ENCODE assay signal across 8 cellular contexts in genomic region chr5:96816430-96816939, GRCh38.
A peak's percentile ranks its signal among the peaks of the same experiment; 100 is the strongest.
DNase-seq lines count a peak whose midpoint lies in the region; ATAC-seq and TF ChIP-seq lines count a peak whose summit lies in the region.

No MANE protein-coding gene starts in this region.

- DNase-seq in HFF-Myc (ENCODE audit: extremely low read depth, low read depth) = peak; percentile 14
- DNase-seq in NB4 (ENCODE audit: low read depth) = peak; percentile 80
- peak; percentile 46 for DNase-seq in activated effector memory CD4-positive, alpha-beta T cell treated with Interleukin-2 at 50 U/mL for 16 hours
- peak; percentile 30 for DNase-seq in stimulated activated CD8-positive, alpha-beta memory T cell treated with anti-CD3 and anti-CD28 coated beads, Interleukin-12 subunit alpha, Interleukin-12 subunit beta, amount 100 ng/mL, for 1 hour (ENCODE audit: low read depth)
- DNase-seq in NCI-H2029 (lab: John Stamatoyannopoulos, UW) = no peak
- no peak for DNase-seq in NCI-H510A treated with DMSO at 0.1 percent for 48 hours (lab: John Stamatoyannopoulos, UW)
- no peak for DNase-seq in nephron progenitor cell

- no peak overlapping the region for H3K27ac Mint-ChIP-seq in nephron progenitor cell

- no peaks in the 10 kb centered on the region for H3K36me3 Mint-ChIP-seq in nephron progenitor cell (ENCODE audit: low read depth)

- peaks cover 6% of the 10 kb centered on the region for H3K27me3 Mint-ChIP-seq in nephron progenitor cell (ENCODE audit: low read depth, poor library complexity)

- H3K4me3 ChIP-seq in HFF-Myc (replicated peaks; ENCODE audit: low read depth, low read length) (no peak overlapping the region), NB4 (ENCODE audit: low read depth, low read length) (peak overlapping the region; percentile 55)

- no peaks in the 10 kb centered on the region for H3K9me3 Mint-ChIP-seq in nephron progenitor cell

- no peaks in the 10 kb centered on the region for H3K4me1 Mint-ChIP-seq in nephron progenitor cell

- TF ChIP-seq POLR2A in NB4 (IDR thresholded peaks at IDR 0.05; ENCODE audit: extremely low read depth, insufficient read length) = no peak

- H3K4me3 Mint-ChIP-seq in nephron progenitor cell = no peak overlapping the region

- ATAC-seq in GM18498 (IDR thresholded peaks at IDR 0.05; ENCODE audit: unreplicated experiment) = peak; percentile 85

- no peak for TF ChIP-seq CTCF in HFF-Myc (IDR thresholded peaks at IDR 0.05; ENCODE audit: low read depth, low read length, missing control alignments)
- TF ChIP-seq CTCF in NB4 (IDR thresholded peaks at IDR 0.05; ENCODE audit: low read depth, low read length) = no peak
- TF ChIP-seq CTCF in nephron progenitor cell (IDR thresholded peaks at IDR 0.05) = no peak

Comparison
In these comparisons a context has a peak if more than half of its experiments do, and no peak if none do; other contexts are left out.
1. DNase-seq: peak in HFF-Myc (single experiment), NB4 (single experiment), activated effector memory CD4-positive, alpha-beta T cell treated with Interleukin-2 at 50 U/mL for 16 hours (single experiment) and stimulated activated CD8-positive, alpha-beta memory T cell treated with anti-CD3 and anti-CD28 coated beads, Interleukin-12 subunit alpha, Interleukin-12 subunit beta, amount 100 ng/mL, for 1 hour (single experiment); none in NCI-H2029 (single experiment), NCI-H510A treated with DMSO at 0.1 percent for 48 hours (single experiment) and nephron progenitor cell (single experiment).